ENCODE assay signal across 1 cellular context in genomic region chr14:34462132-34462893, GRCh38.
A peak's percentile ranks its signal among the peaks of the same experiment; 100 is the strongest.
TF ChIP-seq lines count a peak whose summit lies in the region.

Gene SPTSSA (minus strand): TSS chr14:34462240. CDS start chr14:34462207, 33 bp downstream.

TF ChIP-seq in HepG2, 621 proteins besides CTCF, POLR2A, EP300 and RAD21 (continued from another document and continues in another):
- TF ChIP-seq RFX3 (CRISPR knock-in tag; IDR thresholded peaks at IDR 0.05) (no peak), RARG (CRISPR knock-in tag; IDR thresholded peaks at IDR 0.05; ENCODE audit: low read depth) (no peak), CCDC6 (CRISPR knock-in tag; IDR thresholded peaks at IDR 0.05) (peak; percentile 98), ZBTB38 (CRISPR knock-in tag; IDR thresholded peaks at IDR 0.05) (peak; percentile 91), ZNF205 (CRISPR knock-in tag; IDR thresholded peaks at IDR 0.05) (0 out of 2 replicates have a peak, but pooled peaks have one; percentile 4), ZNF468 (CRISPR knock-in tag; IDR thresholded peaks at IDR 0.05) (peak; percentile 46; the same call in 1 of the 2 replicates), ZNF138 (CRISPR knock-in tag; IDR thresholded peaks at IDR 0.05; ENCODE audit: low read depth) (peak; percentile 63; the same call in 1 of the 2 replicates), DPF2 (CRISPR knock-in tag; IDR thresholded peaks at IDR 0.05; ENCODE audit: borderline replicate concordance, low read depth) (no peak), TOPORS (CRISPR knock-in tag; IDR thresholded peaks at IDR 0.05) (0 out of 2 replicates have a peak, but pooled peaks have one; percentile 65), POLR2G (IDR thresholded peaks at IDR 0.05; ENCODE audit: low read depth, low read length) (peak; percentile 98), TFDP2 (CRISPR knock-in tag; IDR thresholded peaks at IDR 0.05) (peak; percentile 75), ZNF10 (CRISPR knock-in tag; IDR thresholded peaks at IDR 0.05; ENCODE audit: borderline replicate concordance, low read depth) (no peak; the same call in 1 of the 2 replicates), AGO1 (IDR thresholded peaks at IDR 0.05; ENCODE audit: low read depth, low read length, poor library complexity, severe bottlenecking) (peak; percentile 41), DDIT3 (CRISPR knock-in tag; IDR thresholded peaks at IDR 0.05) (peak; percentile 79; the same call in 1 of the 2 replicates), DMAP1 (CRISPR knock-in tag; IDR thresholded peaks at IDR 0.05) (peak; percentile 80), MBNL3 (CRISPR knock-in tag; conservative IDR thresholded peaks at IDR 0.05) (no peak), TERF1 (CRISPR knock-in tag; IDR thresholded peaks at IDR 0.05) (0 out of 2 replicates have a peak, but pooled peaks have one; percentile 4), TOE1 (CRISPR knock-in tag; IDR thresholded peaks at IDR 0.05) (no peak), ZBTB34 (CRISPR knock-in tag; IDR thresholded peaks at IDR 0.05) (no peak), DZIP1 (CRISPR knock-in tag; IDR thresholded peaks at IDR 0.05) (peak; percentile 95; the same call in 1 of the 2 replicates), NKX3-1 (CRISPR knock-in tag; IDR thresholded peaks at IDR 0.05) (peak; percentile 88; the same call in 1 of the 2 replicates), U2AF2 (IDR thresholded peaks at IDR 0.05; ENCODE audit: low read depth, low read length) (no peak), ZNF414 (CRISPR knock-in tag; IDR thresholded peaks at IDR 0.05) (peak; percentile 89; the same call in 1 of the 2 replicates), ZNF800 (CRISPR knock-in tag; IDR thresholded peaks at IDR 0.05) (0 out of 2 replicates have a peak, but pooled peaks have one; percentile 4), TCF7 (IDR thresholded peaks at IDR 0.05; ENCODE audit: low read depth) (no peak), ZBTB8A (CRISPR knock-in tag; IDR thresholded peaks at IDR 0.05; ENCODE audit: borderline replicate concordance, low read depth) (no peak; the same call in 1 of the 2 replicates), LRRFIP1 (CRISPR knock-in tag; conservative IDR thresholded peaks at IDR 0.05) (no peak), REST (IDR thresholded peaks at IDR 0.05; ENCODE audit: borderline replicate concordance in 1 of 2, low read depth in 1 of 2, low read length in 2 of 2) (peak in 1 of 2 experiments; percentile 79; a peak in 2 of 4 replicates), ISX (CRISPR knock-in tag; conservative IDR thresholded peaks at IDR 0.05) (no peak; the same call in 1 of the 2 replicates), NFE2L1 (CRISPR knock-in tag; IDR thresholded peaks at IDR 0.05; ENCODE audit: borderline replicate concordance) (no peak), SP4 (CRISPR knock-in tag; IDR thresholded peaks at IDR 0.05) (peak; percentile 92), EHMT2 (IDR thresholded peaks at IDR 0.05; ENCODE audit: borderline replicate concordance, low read depth, low read length) (no peak; the same call in 1 of the 2 replicates), GTF2F1 (IDR thresholded peaks at IDR 0.05; ENCODE audit: low read length) (peak; percentile 78), ZNF564 (CRISPR knock-in tag; IDR thresholded peaks at IDR 0.05) (peak; percentile 88), MED1 (CRISPR knock-in tag; IDR thresholded peaks at IDR 0.05) (peak; percentile 54), ARHGAP35 (CRISPR knock-in tag; IDR thresholded peaks at IDR 0.05; ENCODE audit: borderline replicate concordance) (peak; percentile 83; the same call in 1 of the 2 replicates), SNAPC2 (CRISPR knock-in tag; IDR thresholded peaks at IDR 0.05) (peak; percentile 66; the same call in 1 of the 2 replicates), ZNF724P (CRISPR knock-in tag; IDR thresholded peaks at IDR 0.05; ENCODE audit: borderline replicate concordance) (peak; percentile 95), ARID3A (IDR thresholded peaks at IDR 0.05; ENCODE audit: low read depth, low read length) (no peak), SALL2 (CRISPR knock-in tag; IDR thresholded peaks at IDR 0.05) (peak; percentile 86; the same call in 1 of the 2 replicates), SOX6 (IDR thresholded peaks at IDR 0.05) (no peak), SOX6 (CRISPR knock-in tag; IDR thresholded peaks at IDR 0.05) (peak; percentile 48; the same call in 1 of the 2 replicates)
